ENCODE assay signal across 12 cellular contexts in genomic region chr4:92969650-92970370, GRCh38.
DNase-seq lines count a peak whose midpoint lies in the region; ATAC-seq and TF ChIP-seq lines count a peak whose summit lies in the region.
"Had no signal": no experiment of that assay in that cellular context is flagged by ENCODE, and none has a peak within 500 bp of the region (broad histone marks: within the 10 kb centered on the region; RNA-seq: fewer than 3 reads in every experiment).

No MANE protein-coding gene starts in this region.

- no peak for TF ChIP-seq POLR2A in gastrocnemius medialis (IDR thresholded peaks at IDR 0.05)

- in situ Hi-C loops in gastrocnemius medialis (cut with MboI; ENCODE audit: low sequenced_read_pairs in 4 of 4), result no loop called here

- peak; percentile 87 for DNase-seq in GM04503 (ENCODE audit: low read depth)
- DNase-seq in RWPE2 (ENCODE audit: low spot score), result no peak
- DNase-seq in fibroblast of the conjunctiva (ENCODE audit: low read depth), result peak; percentile 82
- no peak for DNase-seq in gastrocnemius medialis
- DNase-seq in NCI-H2029 (lab: John Stamatoyannopoulos, UW), result no peak
- DNase-seq in H7, result no peak
- DNase-seq: activated CD4-positive, CD25-positive, alpha-beta regulatory T cell; activated naive CD8-positive, alpha-beta T cell treated with anti-CD3 and anti-CD28 coated beads for 36 hours; NCI-H524 had no signal

- H3K4me3 ChIP-seq in RWPE2 (ENCODE audit: severe bottlenecking) (no peak overlapping the region), gastrocnemius medialis (no peak overlapping the region), H7 (ENCODE audit: insufficient read depth, low read depth, low read length) (no peak overlapping the region)
- H3K4me3 ChIP-seq: prostate gland had no signal

- H3K27ac ChIP-seq in RWPE2 (ENCODE audit: poor library complexity, severe bottlenecking), result peak overlapping the region; percentile 77
- no peak overlapping the region for H3K27ac ChIP-seq in gastrocnemius medialis
- H3K27ac ChIP-seq: prostate gland had no signal

- H3K4me1 ChIP-seq in RWPE2 (ENCODE audit: insufficient read depth, poor library complexity, severe bottlenecking) (peaks cover 27% of the 10 kb centered on the region), gastrocnemius medialis (no peaks in the 10 kb centered on the region)
- H3K4me1 ChIP-seq: prostate gland had no signal

- H3K36me3 ChIP-seq in RWPE2 (ENCODE audit: low read depth) (no peaks in the 10 kb centered on the region), gastrocnemius medialis (no peaks in the 10 kb centered on the region), H7 (replicated peaks; ENCODE audit: control insufficient read depth, insufficient read depth, low read length) (no peaks in the 10 kb centered on the region)
- H3K36me3 ChIP-seq: prostate gland had no signal

- H3K27me3 ChIP-seq in RWPE2 (ENCODE audit: insufficient read depth, poor library complexity, severe bottlenecking) (no peaks in the 10 kb centered on the region), gastrocnemius medialis (no peaks in the 10 kb centered on the region), H7 (ENCODE audit: control insufficient read depth, insufficient read depth, low read length) (no peaks in the 10 kb centered on the region)

- intact Hi-C loops in gastrocnemius medialis (cut with DNase I; ENCODE audit: low total_unique reads), result no loop called here

- ATAC-seq in RWPE2 (ENCODE audit: low read depth), result peak; percentile 99
- ATAC-seq in gastrocnemius medialis, result peak; percentile 36 to 56
- ATAC-seq in GM21576 (IDR thresholded peaks at IDR 0.05; ENCODE audit: unreplicated experiment), result no peak
- no peak for ATAC-seq in GM21381 (IDR thresholded peaks at IDR 0.05; ENCODE audit: unreplicated experiment)

- TF ChIP-seq CTCF in RWPE2 (IDR thresholded peaks at IDR 0.05; ENCODE audit: poor library complexity, severe bottlenecking) (no peak), gastrocnemius medialis (IDR thresholded peaks at IDR 0.05 in 4 of 5, conservative IDR thresholded peaks at IDR 0.05 in 1 of 5) (no peak)

- no peaks in the 10 kb centered on the region for H3K9me3 ChIP-seq in RWPE2 (ENCODE audit: severe bottlenecking)
- no peaks in the 10 kb centered on the region for H3K9me3 ChIP-seq in gastrocnemius medialis
- H3K9me3 ChIP-seq: prostate gland had no signal

Comparison
In these comparisons a context has a peak if more than half of its experiments do, and no peak if none do; other contexts are left out.
1. DNase-seq: peak in GM04503 (single experiment) and fibroblast of the conjunctiva (single experiment); none in RWPE2 (single experiment), gastrocnemius medialis (0 of 2), NCI-H2029 (single experiment) and H7 (single experiment).
2. ATAC-seq: peak in RWPE2 (single experiment) and gastrocnemius medialis (2 of 2); none in GM21576 (single experiment) and GM21381 (single experiment).